In the genomic region with DNA sequence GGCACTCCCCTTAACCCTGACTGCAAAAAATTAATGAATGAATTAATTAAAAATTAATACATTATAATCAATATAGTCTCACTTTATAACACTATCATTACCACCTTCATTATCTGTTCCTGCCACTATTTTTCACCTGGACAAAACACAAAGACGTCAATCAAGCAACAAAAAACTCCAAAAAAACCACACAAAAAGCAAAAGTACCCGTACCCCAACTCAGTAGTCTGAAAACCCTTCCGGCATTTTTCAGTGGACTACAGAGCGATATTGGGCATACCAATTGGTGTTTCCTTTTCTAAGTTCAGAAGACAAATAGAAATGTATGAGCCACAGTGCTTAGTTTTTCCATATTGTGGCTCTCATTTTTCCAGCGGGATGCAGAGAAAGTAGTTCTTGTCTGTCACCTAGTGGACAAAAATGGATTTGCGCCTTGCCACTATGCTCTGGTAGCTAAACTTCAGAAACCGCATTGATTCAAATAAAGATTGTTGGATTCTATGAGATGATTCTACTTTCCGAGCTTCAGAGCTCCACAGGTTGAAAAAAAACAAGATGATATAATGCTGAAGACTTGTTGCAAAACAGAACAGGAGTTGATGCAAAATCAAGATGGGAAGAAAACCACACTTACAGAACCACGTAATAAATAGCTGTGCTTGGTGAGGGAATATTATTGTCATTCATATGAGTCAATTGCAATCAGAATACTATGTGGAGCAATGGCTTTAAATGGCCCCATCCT, we compare ENCODE assay signal across 1 cellular context.
TF ChIP-seq lines count a peak whose summit lies in the region.

No MANE protein-coding gene starts in this region.

TF ChIP-seq in K562, 482 proteins besides CTCF, POLR2A, EP300 and RAD21 (continues in another document):
- TF ChIP-seq, protein P1, sequence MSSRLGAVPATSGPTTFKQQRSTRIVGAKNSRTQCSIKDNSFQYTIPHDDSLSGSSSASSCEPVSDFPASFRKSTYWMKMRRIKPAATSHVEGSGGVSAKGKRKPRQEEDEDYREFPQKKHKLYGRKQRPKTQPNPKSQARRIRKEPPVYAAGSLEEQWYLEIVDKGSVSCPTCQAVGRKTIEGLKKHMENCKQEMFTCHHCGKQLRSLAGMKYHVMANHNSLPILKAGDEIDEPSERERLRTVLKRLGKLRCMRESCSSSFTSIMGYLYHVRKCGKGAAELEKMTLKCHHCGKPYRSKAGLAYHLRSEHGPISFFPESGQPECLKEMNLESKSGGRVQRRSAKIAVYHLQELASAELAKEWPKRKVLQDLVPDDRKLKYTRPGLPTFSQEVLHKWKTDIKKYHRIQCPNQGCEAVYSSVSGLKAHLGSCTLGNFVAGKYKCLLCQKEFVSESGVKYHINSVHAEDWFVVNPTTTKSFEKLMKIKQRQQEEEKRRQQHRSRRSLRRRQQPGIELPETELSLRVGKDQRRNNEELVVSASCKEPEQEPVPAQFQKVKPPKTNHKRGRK (tag; IDR thresholded peaks at IDR 0.05), result no peak
- TF ChIP-seq FOXK2 (conservative IDR thresholded peaks at IDR 0.05 in 1 of 2, IDR thresholded peaks at IDR 0.05 in 1 of 2; ENCODE audit: low read depth in 2 of 2), result 0 out of 4 replicates have a peak, but pooled peaks of 1 of the 2 experiments have one; percentile 16
- TF ChIP-seq TRIM24 (IDR thresholded peaks at IDR 0.05), result no peak
- peak in 1 of 2 experiments; percentile 42; a peak in 1 of 4 replicates for TF ChIP-seq ARNT (IDR thresholded peaks at IDR 0.05)
- no peak for TF ChIP-seq DMBX1 (CRISPR knock-in tag; IDR thresholded peaks at IDR 0.05; ENCODE audit: borderline replicate concordance)
- peak; percentile 76 for TF ChIP-seq CC2D1A (IDR thresholded peaks at IDR 0.05)
- no peak for TF ChIP-seq MYC (IDR thresholded peaks at IDR 0.05; ENCODE audit: low read depth, low read length)
- no peak for TF ChIP-seq MYC (CRISPR knock-in tag; IDR thresholded peaks at IDR 0.05; ENCODE audit: borderline replicate concordance, low read depth)
- TF ChIP-seq, protein P2, sequence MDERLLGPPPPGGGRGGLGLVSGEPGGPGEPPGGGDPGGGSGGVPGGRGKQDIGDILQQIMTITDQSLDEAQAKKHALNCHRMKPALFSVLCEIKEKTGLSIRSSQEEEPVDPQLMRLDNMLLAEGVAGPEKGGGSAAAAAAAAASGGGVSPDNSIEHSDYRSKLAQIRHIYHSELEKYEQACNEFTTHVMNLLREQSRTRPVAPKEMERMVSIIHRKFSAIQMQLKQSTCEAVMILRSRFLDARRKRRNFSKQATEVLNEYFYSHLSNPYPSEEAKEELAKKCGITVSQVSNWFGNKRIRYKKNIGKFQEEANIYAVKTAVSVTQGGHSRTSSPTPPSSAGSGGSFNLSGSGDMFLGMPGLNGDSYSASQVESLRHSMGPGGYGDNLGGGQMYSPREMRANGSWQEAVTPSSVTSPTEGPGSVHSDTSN (CRISPR knock-in tag; IDR thresholded peaks at IDR 0.05; ENCODE audit: low read depth), result no peak
- TF ChIP-seq, protein P2 (tag; conservative IDR thresholded peaks at IDR 0.05; ENCODE audit: low read depth), result peak; percentile 24; the same call in 1 of the 2 replicates
- no peak for TF ChIP-seq HIVEP1 (CRISPR knock-in tag; IDR thresholded peaks at IDR 0.05)
- TF ChIP-seq IFI16 (CRISPR knock-in tag; IDR thresholded peaks at IDR 0.05), result no peak
- peak; percentile 97 for TF ChIP-seq ARID2 (IDR thresholded peaks at IDR 0.05)
- TF ChIP-seq, protein P3, sequence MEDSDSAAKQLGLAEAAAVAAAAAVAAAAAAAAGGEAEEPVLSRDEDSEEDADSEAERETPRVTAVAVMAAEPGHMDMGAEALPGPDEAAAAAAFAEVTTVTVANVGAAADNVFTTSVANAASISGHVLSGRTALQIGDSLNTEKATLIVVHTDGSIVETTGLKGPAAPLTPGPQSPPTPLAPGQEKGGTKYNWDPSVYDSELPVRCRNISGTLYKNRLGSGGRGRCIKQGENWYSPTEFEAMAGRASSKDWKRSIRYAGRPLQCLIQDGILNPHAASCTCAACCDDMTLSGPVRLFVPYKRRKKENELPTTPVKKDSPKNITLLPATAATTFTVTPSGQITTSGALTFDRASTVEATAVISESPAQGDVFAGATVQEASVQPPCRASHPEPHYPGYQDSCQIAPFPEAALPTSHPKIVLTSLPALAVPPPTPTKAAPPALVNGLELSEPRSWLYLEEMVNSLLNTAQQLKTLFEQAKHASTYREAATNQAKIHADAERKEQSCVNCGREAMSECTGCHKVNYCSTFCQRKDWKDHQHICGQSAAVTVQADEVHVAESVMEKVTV (CRISPR knock-in tag; IDR thresholded peaks at IDR 0.05), result peak; percentile 99
- TF ChIP-seq ZNF24 (IDR thresholded peaks at IDR 0.05), result peak; percentile 69; the same call in 1 of the 2 replicates
- TF ChIP-seq SNIP1 (IDR thresholded peaks at IDR 0.05; ENCODE audit: low read depth), result no peak
- TF ChIP-seq EHMT2 (IDR thresholded peaks at IDR 0.05), result 0 out of 2 replicates have a peak, but pooled peaks have one; percentile 14
- TF ChIP-seq, protein P4, sequence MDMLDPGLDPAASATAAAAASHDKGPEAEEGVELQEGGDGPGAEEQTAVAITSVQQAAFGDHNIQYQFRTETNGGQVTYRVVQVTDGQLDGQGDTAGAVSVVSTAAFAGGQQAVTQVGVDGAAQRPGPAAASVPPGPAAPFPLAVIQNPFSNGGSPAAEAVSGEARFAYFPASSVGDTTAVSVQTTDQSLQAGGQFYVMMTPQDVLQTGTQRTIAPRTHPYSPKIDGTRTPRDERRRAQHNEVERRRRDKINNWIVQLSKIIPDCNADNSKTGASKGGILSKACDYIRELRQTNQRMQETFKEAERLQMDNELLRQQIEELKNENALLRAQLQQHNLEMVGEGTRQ (CRISPR knock-in tag; IDR thresholded peaks at IDR 0.05), result no peak
- peak; percentile 35; the same call in 1 of the 2 replicates for TF ChIP-seq TEAD4 (IDR thresholded peaks at IDR 0.05; ENCODE audit: low read length)
- no peak for TF ChIP-seq TEAD4 (CRISPR knock-in tag; IDR thresholded peaks at IDR 0.05; ENCODE audit: borderline replicate concordance)
- TF ChIP-seq, protein P5, sequence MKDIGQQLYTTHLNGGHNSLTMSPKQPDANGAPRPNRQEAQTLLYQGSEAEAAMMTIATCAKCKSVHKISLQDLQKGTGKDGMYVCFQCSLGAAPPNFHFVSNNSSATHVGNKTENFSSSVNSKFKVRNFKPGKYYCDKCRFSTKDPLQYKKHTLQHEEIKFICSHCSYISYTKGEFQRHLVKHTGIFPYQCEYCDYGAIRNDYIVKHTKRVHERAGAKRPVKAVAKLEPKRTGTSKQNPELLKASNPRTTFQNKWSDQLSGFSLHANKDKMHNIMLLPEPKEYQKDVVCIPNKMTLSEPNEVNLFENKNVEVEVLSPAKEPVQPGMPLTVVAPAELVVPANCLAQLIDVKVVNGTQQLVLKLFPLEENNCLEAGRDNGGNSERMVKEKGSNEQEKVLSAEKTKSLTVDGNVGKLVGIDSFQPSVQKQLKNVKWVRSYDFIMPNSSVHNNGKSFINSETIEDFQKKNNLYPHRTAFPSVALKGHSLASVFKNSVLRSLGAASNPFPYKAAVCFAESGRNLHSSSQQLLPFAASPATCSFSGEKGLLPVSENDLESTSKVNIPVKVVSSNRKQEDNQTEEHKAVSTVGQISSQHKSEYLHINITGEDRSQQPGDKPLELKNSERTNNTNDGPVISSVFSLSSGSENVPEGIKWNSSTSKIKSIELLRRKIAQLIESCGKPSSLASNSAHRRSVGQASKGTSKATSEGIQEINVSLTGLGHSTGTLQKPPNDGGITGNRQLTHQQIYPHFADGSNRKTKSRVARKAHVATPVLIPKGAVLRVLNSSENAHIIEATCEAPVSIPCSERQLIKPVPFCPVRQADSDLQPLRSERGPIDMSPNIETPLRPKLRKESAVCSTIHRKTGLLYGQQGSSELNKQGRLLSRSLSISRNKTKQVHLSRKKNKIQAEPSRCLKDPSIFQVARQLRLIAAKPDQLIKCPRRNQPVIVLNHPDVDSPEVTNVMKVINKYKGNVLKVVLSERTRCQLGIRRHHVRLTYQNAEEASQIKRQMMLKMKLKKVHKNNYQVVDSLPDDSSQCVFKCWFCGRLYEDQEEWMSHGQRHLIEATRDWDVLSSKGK (CRISPR knock-in tag; IDR thresholded peaks at IDR 0.05), result no peak
- TF ChIP-seq, protein P6, sequence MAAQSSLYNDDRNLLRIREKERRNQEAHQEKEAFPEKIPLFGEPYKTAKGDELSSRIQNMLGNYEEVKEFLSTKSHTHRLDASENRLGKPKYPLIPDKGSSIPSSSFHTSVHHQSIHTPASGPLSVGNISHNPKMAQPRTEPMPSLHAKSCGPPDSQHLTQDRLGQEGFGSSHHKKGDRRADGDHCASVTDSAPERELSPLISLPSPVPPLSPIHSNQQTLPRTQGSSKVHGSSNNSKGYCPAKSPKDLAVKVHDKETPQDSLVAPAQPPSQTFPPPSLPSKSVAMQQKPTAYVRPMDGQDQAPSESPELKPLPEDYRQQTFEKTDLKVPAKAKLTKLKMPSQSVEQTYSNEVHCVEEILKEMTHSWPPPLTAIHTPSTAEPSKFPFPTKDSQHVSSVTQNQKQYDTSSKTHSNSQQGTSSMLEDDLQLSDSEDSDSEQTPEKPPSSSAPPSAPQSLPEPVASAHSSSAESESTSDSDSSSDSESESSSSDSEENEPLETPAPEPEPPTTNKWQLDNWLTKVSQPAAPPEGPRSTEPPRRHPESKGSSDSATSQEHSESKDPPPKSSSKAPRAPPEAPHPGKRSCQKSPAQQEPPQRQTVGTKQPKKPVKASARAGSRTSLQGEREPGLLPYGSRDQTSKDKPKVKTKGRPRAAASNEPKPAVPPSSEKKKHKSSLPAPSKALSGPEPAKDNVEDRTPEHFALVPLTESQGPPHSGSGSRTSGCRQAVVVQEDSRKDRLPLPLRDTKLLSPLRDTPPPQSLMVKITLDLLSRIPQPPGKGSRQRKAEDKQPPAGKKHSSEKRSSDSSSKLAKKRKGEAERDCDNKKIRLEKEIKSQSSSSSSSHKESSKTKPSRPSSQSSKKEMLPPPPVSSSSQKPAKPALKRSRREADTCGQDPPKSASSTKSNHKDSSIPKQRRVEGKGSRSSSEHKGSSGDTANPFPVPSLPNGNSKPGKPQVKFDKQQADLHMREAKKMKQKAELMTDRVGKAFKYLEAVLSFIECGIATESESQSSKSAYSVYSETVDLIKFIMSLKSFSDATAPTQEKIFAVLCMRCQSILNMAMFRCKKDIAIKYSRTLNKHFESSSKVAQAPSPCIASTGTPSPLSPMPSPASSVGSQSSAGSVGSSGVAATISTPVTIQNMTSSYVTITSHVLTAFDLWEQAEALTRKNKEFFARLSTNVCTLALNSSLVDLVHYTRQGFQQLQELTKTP (IDR thresholded peaks at IDR 0.05; ENCODE audit: low read depth in 1 of 2, partially characterized antibody in 2 of 2), result peak in 1 of 2 experiments; percentile 61
- TF ChIP-seq RB1 (IDR thresholded peaks at IDR 0.05; ENCODE audit: low read depth), result peak; percentile 73; the same call in 1 of the 2 replicates
- peak; percentile 86; the same call in 1 of the 2 replicates for TF ChIP-seq STAG1 (CRISPR knock-in tag; IDR thresholded peaks at IDR 0.05; ENCODE audit: borderline replicate concordance)
- TF ChIP-seq, protein P7, sequence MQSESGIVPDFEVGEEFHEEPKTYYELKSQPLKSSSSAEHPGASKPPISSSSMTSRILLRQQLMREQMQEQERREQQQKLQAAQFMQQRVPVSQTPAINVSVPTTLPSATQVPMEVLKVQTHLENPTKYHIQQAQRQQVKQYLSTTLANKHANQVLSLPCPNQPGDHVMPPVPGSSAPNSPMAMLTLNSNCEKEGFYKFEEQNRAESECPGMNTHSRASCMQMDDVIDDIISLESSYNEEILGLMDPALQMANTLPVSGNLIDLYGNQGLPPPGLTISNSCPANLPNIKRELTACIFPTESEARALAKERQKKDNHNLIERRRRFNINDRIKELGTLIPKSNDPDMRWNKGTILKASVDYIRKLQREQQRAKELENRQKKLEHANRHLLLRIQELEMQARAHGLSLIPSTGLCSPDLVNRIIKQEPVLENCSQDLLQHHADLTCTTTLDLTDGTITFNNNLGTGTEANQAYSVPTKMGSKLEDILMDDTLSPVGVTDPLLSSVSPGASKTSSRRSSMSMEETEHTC (IDR thresholded peaks at IDR 0.05), result no peak
- TF ChIP-seq STAT5B (CRISPR knock-in tag; IDR thresholded peaks at IDR 0.05), result no peak
- TF ChIP-seq POLR2AphosphoS5 (IDR thresholded peaks at IDR 0.05; ENCODE audit: control insufficient read depth, insufficient read depth, low read depth, low read length), result no peak
- TF ChIP-seq, protein P8, sequence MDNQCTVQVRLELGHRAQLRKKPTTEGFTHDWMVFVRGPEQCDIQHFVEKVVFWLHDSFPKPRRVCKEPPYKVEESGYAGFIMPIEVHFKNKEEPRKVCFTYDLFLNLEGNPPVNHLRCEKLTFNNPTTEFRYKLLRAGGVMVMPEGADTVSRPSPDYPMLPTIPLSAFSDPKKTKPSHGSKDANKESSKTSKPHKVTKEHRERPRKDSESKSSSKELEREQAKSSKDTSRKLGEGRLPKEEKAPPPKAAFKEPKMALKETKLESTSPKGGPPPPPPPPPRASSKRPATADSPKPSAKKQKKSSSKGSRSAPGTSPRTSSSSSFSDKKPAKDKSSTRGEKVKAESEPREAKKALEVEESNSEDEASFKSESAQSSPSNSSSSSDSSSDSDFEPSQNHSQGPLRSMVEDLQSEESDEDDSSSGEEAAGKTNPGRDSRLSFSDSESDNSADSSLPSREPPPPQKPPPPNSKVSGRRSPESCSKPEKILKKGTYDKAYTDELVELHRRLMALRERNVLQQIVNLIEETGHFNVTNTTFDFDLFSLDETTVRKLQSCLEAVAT (IDR thresholded peaks at IDR 0.05), result peak in 1 of 2 experiments; percentile 54; a peak in 1 of 4 replicates
